25 cellular contexts compared by ENCODE assay signal in the genomic region with DNA sequence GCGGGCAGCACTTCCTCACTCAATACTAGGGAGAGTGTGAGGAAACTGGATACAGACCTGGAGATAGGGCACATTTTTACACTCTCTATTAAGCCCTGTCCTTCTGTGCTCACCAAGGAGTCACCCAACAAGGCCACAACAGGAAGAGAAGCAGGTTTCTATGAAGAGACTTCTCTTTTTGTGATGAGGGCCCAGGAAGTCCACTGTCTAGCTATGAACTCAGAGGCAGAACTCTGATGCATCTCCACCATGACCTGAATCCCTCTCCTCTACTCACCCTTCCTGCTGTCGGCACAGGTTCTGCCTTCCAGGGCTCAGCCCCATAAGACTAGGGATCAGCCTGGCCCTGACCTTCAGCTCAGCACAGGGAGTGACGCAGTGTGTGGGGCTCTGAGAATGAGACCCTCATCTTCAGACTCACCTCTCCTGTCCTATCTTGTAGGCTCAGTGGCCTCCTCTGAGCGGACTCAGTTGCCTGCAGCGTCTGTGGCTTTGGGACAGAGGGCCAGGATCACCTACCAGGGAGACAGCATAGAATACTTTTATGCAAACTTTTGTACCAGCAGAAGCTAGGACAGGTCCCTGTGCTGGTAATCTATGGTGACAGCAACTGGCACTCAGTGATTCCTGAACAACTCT. TPM values are rescaled to one million over a fixed set of nuclear protein-coding genes. Genes with fewer than 3 reads are reported as not detected.
DNase-seq lines count a peak whose midpoint lies in the region; ATAC-seq, FAIRE-seq and TF ChIP-seq lines count a peak whose summit lies in the region.
"Had no signal": no experiment of that assay in that cellular context is flagged by ENCODE, and none has a peak within 500 bp of the region (broad histone marks: within the 10 kb centered on the region; RNA-seq: fewer than 3 reads in every experiment).

No MANE protein-coding gene starts in this region.

- FAIRE-seq in K562 (lab: Jason Lieb, UNC), result no peak

- CTCF ChIA-PET in K562 (lab: Yijun Ruan, JAX; ENCODE audit: low intra/inter-chr PET ratio) (interaction anchor here (0.7 to 1.2 kb wide), 4 partner anchors 8 to 293 kb away, joined by 3 to 4 read pairs (median 4); no protein-coding TSS in a partner anchor), GM10248 (lab: Yijun Ruan, JAX) (interaction anchor here (1.3 to 3.0 kb wide), 5 partner anchors 10 to 117 kb away, joined by 4 to 15 read pairs (median 5); no protein-coding TSS in a partner anchor)

- H3K27me3 ChIP-seq in K562 (ENCODE audit: control insufficient read depth in 2 of 2, insufficient read depth in 2 of 2, low read length in 2 of 2), result peaks cover 22 to 33% of the 10 kb centered on the region in 2 experiments
- no peaks in the 10 kb centered on the region for H3K27me3 ChIP-seq in right atrium auricular region

- no peak overlapping the region for H3K27ac Mint-ChIP-seq in stimulated activated naive B cell treated with anti-CD40 and anti-IgM and Interleukin-4, amounts not matched to agents 10 μg/mL and 1 μg/mL and 100 μg/mL, for 72 hours
- H3K27ac Mint-ChIP-seq: activated CD4-positive, alpha-beta memory T cell treated with anti-CD3 and anti-CD28 coated beads, Interleukin-2, amount 10 ng/mL, durations not matched to agents 7 days and 5 days; CD4-positive, alpha-beta T cell; T-helper 1 cell treated with Interleukin-12 subunit alpha and Interleukin-12 subunit beta and Interleukin-4 antibody, amounts not matched to agents 30 μg/mL and 1 μg/mL, for 36 hours had no signal

- no peak for TF ChIP-seq EP300 in K562 (IDR thresholded peaks at IDR 0.05; ENCODE audit: low read length)

- POLR2A ChIA-PET in K562 (lab: Yijun Ruan, JAX) (interaction anchor here (0.6 to 4.2 kb wide), 15 partner anchors 8 to 371 kb away, joined by 3 to 40 read pairs (median 4); no protein-coding TSS in a partner anchor), GM10248 (lab: Yijun Ruan, JAX) (no interaction called here)

- H3K27me3 Mint-ChIP-seq in stimulated activated naive B cell treated with anti-CD40 and anti-IgM and Interleukin-4, amounts not matched to agents 10 μg/mL and 1 μg/mL and 100 μg/mL, for 72 hours, result peaks cover 8 to 23% of the 10 kb centered on the region in 2 donors
- H3K27me3 Mint-ChIP-seq: CD4-positive, alpha-beta T cell had no signal

- H3K4me1 Mint-ChIP-seq in stimulated activated naive B cell treated with anti-CD40 and anti-IgM and Interleukin-4, amounts not matched to agents 10 μg/mL and 1 μg/mL and 100 μg/mL, for 72 hours, result peaks cover 7 to 20% of the 10 kb centered on the region in 2 donors

- TF ChIP-seq RAD21 in K562 (CRISPR knock-in tag; conservative IDR thresholded peaks at IDR 0.05 in 1 of 2, IDR thresholded peaks at IDR 0.05 in 1 of 2), result no peak

- H3K36me3 Mint-ChIP-seq in stimulated activated naive B cell treated with anti-CD40 and anti-IgM and Interleukin-4, amounts not matched to agents 10 μg/mL and 1 μg/mL and 100 μg/mL, for 72 hours, result no peaks in the 10 kb centered on the region
- H3K36me3 Mint-ChIP-seq: IgD-negative memory B cell had no signal

- H3K4me2 ChIP-seq in K562 (ENCODE audit: insufficient read depth, low read length), result no peak overlapping the region

- peak; percentile 29 to 47 for DNase-seq in NOMO-1 (lab: John Stamatoyannopoulos, UW; ENCODE audit: unreplicated experiment in 2 of 2)
- DNase-seq in NOMO-1 treated with dmso at 0.1 percent for 144 hours (lab: John Stamatoyannopoulos, UW; ENCODE audit: unreplicated experiment), result no peak
- DNase-seq in NB4 (ENCODE audit: low read depth), result peak; percentile 56
- DNase-seq in K562 (ENCODE audit: extremely low read depth in 1 of 4, low spot score in 3 of 4), result peak in 1 of 4 experiments; percentile 38
- no peak for DNase-seq in stimulated activated naive B cell treated with anti-CD40 and anti-IgM and Interleukin-4, amounts not matched to agents 10 μg/mL and 1 μg/mL and 100 μg/mL, for 72 hours
- DNase-seq in right atrium auricular region (ENCODE audit: low spot score), result no peak
- DNase-seq in GM10248 (ENCODE audit: extremely low spot score), result no peak
- DNase-seq: 8988T; activated CD4-positive, alpha-beta memory T cell treated with anti-CD3 and anti-CD28 coated beads, Interleukin-2, amount 10 ng/mL, durations not matched to agents 7 days and 5 days; activated naive CD4-positive, alpha-beta T cell treated with anti-CD3 and anti-CD28 coated beads, Interleukin-2, amount 50 U/mL, for 16 hours; activated T-cell treated with anti-CD3 and anti-CD28 coated beads, Interleukin-2, amount 50 U/mL, for 4 hours; CD4-positive, alpha-beta T cell; NCI-H1092; NCI-H2029 treated with DMSO at 0.1 percent for 48 hours; NK-92 treated with Interleukin-12 subunit alpha and Interleukin-12 subunit beta, amount 100 ng/mL, for 24 hours; ovary; stimulated activated naive CD4-positive, alpha-beta T cell treated with Interleukin-2 at 50 U/mL for 16 hours; tibial artery had no signal

- no peak overlapping the region for H3K4me3 ChIP-seq in NB4 (ENCODE audit: low read depth, low read length)
- H3K4me3 ChIP-seq in K562, result no peak overlapping the region
- no peak overlapping the region for H3K4me3 ChIP-seq in right atrium auricular region
- H3K4me3 ChIP-seq: ovary, tibial artery had no signal

- H3K9me1 ChIP-seq in K562 (ENCODE audit: control insufficient read depth, insufficient read depth, low read length), result peaks cover 3% of the 10 kb centered on the region

- no peak overlapping the region for H3K27ac ChIP-seq in K562 (ENCODE audit: extremely low read depth, low read depth, low read length)
- no peak overlapping the region for H3K27ac ChIP-seq in right atrium auricular region
- H3K27ac ChIP-seq: ovary, tibial artery, VCaP had no signal

- peak overlapping the region in 1 of 2 experiments; percentile 26; a peak in 1 of 4 replicates for H3K9ac ChIP-seq in K562 (ENCODE audit: insufficient read depth in 1 of 2, low read depth in 2 of 2, low read length in 2 of 2)

- TF ChIP-seq CTCF in NB4 (IDR thresholded peaks at IDR 0.05; ENCODE audit: low read depth, low read length) (no peak), K562 (IDR thresholded peaks at IDR 0.05 in 2 of 3, conservative IDR thresholded peaks at IDR 0.05 in 1 of 3; ENCODE audit: insufficient read depth in 2 of 3, low read depth in 1 of 3, low read length in 3 of 3) (no peak), right atrium auricular region (IDR thresholded peaks at IDR 0.05) (no peak), GM10248 (IDR thresholded peaks at IDR 0.05; ENCODE audit: control extremely low read depth, extremely low read depth, low read depth, missing control alignments) (no peak)

- peaks cover 0 to 7% of the 10 kb centered on the region in 2 experiments; a peak in 1 of 5 replicates for H3K4me1 ChIP-seq in K562 (replicated peaks in 1 of 2; ENCODE audit: control insufficient read depth in 2 of 2, insufficient read depth in 2 of 2, low read length in 2 of 2)
- H3K4me1 ChIP-seq in right atrium auricular region, result no peaks in the 10 kb centered on the region
- H3K4me1 ChIP-seq: tibial artery had no signal

- intact Hi-C loops in K562 (cut with micrococcal nuclease), result no loop called here

- in situ Hi-C loops in K562 (cut with MboI), result no loop called here

- H3K9me3 Mint-ChIP-seq in stimulated activated naive B cell treated with anti-CD40 and anti-IgM and Interleukin-4, amounts not matched to agents 10 μg/mL and 1 μg/mL and 100 μg/mL, for 72 hours, result no peaks in the 10 kb centered on the region
- H3K9me3 Mint-ChIP-seq: activated CD4-positive, alpha-beta memory T cell treated with anti-CD3 and anti-CD28 coated beads, Interleukin-2, amount 10 ng/mL, durations not matched to agents 7 days and 5 days; activated T-cell treated with anti-CD3 and anti-CD28 coated beads, Interleukin-2, amount 50 U/mL, for 4 hours; T-helper 1 cell treated with Interleukin-12 subunit alpha and Interleukin-12 subunit beta and Interleukin-4 antibody, amounts not matched to agents 30 μg/mL and 1 μg/mL, for 36 hours had no signal

- no TSS peak for BruUV-seq in K562 (replicated peaks; lab: Mats Ljungman, UMichigan)

- 0 out of 2 replicates have a peak, but pooled peaks cover 7% of the 10 kb centered on the region for H4K20me1 ChIP-seq in K562 (replicated peaks; ENCODE audit: control insufficient read depth, insufficient read depth, low read length)

- H3K9me3 ChIP-seq in K562 (replicated peaks; ENCODE audit: control insufficient read depth, insufficient read depth, low read depth, low read length), result no peaks in the 10 kb centered on the region
- H3K9me3 ChIP-seq in right atrium auricular region, result no peaks in the 10 kb centered on the region
- H3K9me3 ChIP-seq: ovary had no signal

- 14% methylated on average over 5 of the region's 5 CpGs for WGBS in K562 (ENCODE audit: insufficient coverage, low coverage, missing lambda C conversion rate)

- ATAC-seq in K562, result peak; percentile 30
- ATAC-seq in stimulated activated naive B cell treated with anti-CD40 and anti-IgM and Interleukin-4, amounts not matched to agents 10 μg/mL and 1 μg/mL and 100 μg/mL, for 72 hours (replicated peaks), result peak; percentile 82 to 83
- no peak for ATAC-seq in GM21529 (IDR thresholded peaks at IDR 0.05; ENCODE audit: unreplicated experiment)
- ATAC-seq: activated T-cell treated with anti-CD3 and anti-CD28 coated beads, Interleukin-2, amount 50 U/mL, for 4 hours; Right ventricle myocardium inferior; sciatic nerve had no signal

- no peak overlapping the region for H3K4me3 Mint-ChIP-seq in stimulated activated naive B cell treated with anti-CD40 and anti-IgM and Interleukin-4, amounts not matched to agents 10 μg/mL and 1 μg/mL and 100 μg/mL, for 72 hours
- H3K4me3 Mint-ChIP-seq: activated CD4-positive, alpha-beta memory T cell treated with anti-CD3 and anti-CD28 coated beads, Interleukin-2, amount 10 ng/mL, durations not matched to agents 7 days and 5 days; activated T-cell treated with anti-CD3 and anti-CD28 coated beads, Interleukin-2, amount 50 U/mL, for 4 hours; CD4-positive, alpha-beta T cell; T-helper 1 cell treated with Interleukin-12 subunit alpha and Interleukin-12 subunit beta and Interleukin-4 antibody, amounts not matched to agents 30 μg/mL and 1 μg/mL, for 36 hours had no signal

- TF ChIP-seq POLR2A in NB4 (IDR thresholded peaks at IDR 0.05; ENCODE audit: extremely low read depth, insufficient read length) (no peak), K562 (conservative IDR thresholded peaks at IDR 0.05) (no peak)

- H3K36me3 ChIP-seq in K562 (ENCODE audit: control insufficient read depth, insufficient read depth, low read length) (no peaks in the 10 kb centered on the region), right atrium auricular region (no peaks in the 10 kb centered on the region)
- H3K36me3 ChIP-seq: ovary, tibial artery had no signal

- no peak overlapping the region for H2AFZ ChIP-seq in K562 (ENCODE audit: low read depth, low read length)

- H3K79me2 ChIP-seq in K562 (ENCODE audit: control insufficient read depth, insufficient read depth, low read length), result no peaks in the 10 kb centered on the region

RNA-seq across cellular contexts. Expression of a gene that starts 49.3 kb away (rescaled TPM):
- not detected in 2 replicates for total RNA-seq in K562 (2011; cell fraction: chromatin; rRNA removed; ENCODE audit: low replicate concordance)
- not detected in 2 replicates for total RNA-seq in K562 (2011; cell fraction: nucleolus; rRNA removed)
- not detected in 2 replicates for total RNA-seq in K562 (2011; cell fraction: nucleoplasm; rRNA removed)
- total RNA-seq in K562 (2014; rRNA removed) (not detected in 2 replicates), K562 (2014; rRNA removed; fragmentation: Illumina TruSeq; extraction: Trizol) (not detected in 2 replicates), K562 (2015; rRNA removed; fragmentation: Illumina TruSeq; extraction: Trizol) (not detected in 2 replicates), K562 (2021) (not detected in 2 replicates), right atrium auricular region (1 to 10 TPM in 1 of 2 donors, under 1 TPM in 1; 0.59 to 1.4 TPM)
- polyA plus RNA-seq in K562 (2011; rRNA removed) (not detected in 2 replicates), K562 (2014; fragmentation: Illumina TruSeq; extraction: Trizol) (not detected in 2 replicates), K562 (2014; fragmentation: Nextera tagmentation; extraction: Ambion mirVana) (not detected), K562 (2014; rRNA removed) (not detected in 2 replicates)
- polyA plus RNA-seq in K562 (2011; cell fraction: cytosol; rRNA removed), result not detected in 2 replicates
- not detected in 2 replicates for polyA plus RNA-seq in K562 (2011; cell fraction: nucleus; rRNA removed)
- not detected in 2 replicates for polyA plus RNA-seq in K562 (2012)
- not detected in 2 replicates for polyA minus RNA-seq in K562 (2011; rRNA and poly(A)+ RNA removed)
- polyA minus RNA-seq in K562 (2011; cell fraction: cytosol; rRNA and poly(A)+ RNA removed), result not detected in 2 replicates
- not detected in 2 replicates for polyA minus RNA-seq in K562 (2011; cell fraction: nucleus; rRNA and poly(A)+ RNA removed)
- total RNA-seq: activated CD4-positive, alpha-beta memory T cell treated with anti-CD3 and anti-CD28 coated beads, Interleukin-2, amount 10 ng/mL, durations not matched to agents 7 days and 5 days; CD4-positive, alpha-beta T cell; lower leg skin; Right ventricle myocardium inferior had no signal

Comparison
In these comparisons a context has a peak if more than half of its experiments do, and no peak if none do; other contexts are left out.
1. DNase-seq: peak in NOMO-1 (2 of 2) and NB4 (single experiment); none in NOMO-1 treated with dmso at 0.1 percent for 144 hours (single experiment), stimulated activated naive B cell treated with anti-CD40 and anti-IgM and Interleukin-4, amounts not matched to agents 10 μg/mL and 1 μg/mL and 100 μg/mL, for 72 hours (single experiment), right atrium auricular region (single experiment) and GM10248 (single experiment).